In genomic region chr6:112296122-112296521, GRCh38 we compare ENCODE assay signal across 9 cellular contexts. TPM values are rescaled to one million over a fixed set of nuclear protein-coding genes. Genes with fewer than 3 reads are reported as not detected.
DNase-seq lines count a peak whose midpoint lies in the region; ATAC-seq, FAIRE-seq and TF ChIP-seq lines count a peak whose summit lies in the region.
"Had no signal": no experiment of that assay in that cellular context is flagged by ENCODE, and none has a peak within 500 bp of the region (broad histone marks: within the 10 kb centered on the region; RNA-seq: fewer than 3 reads in every experiment).

No MANE protein-coding gene starts in this region.

- H3K4ac ChIP-seq in H1 (replicated peaks; ENCODE audit: insufficient read length, low read depth, low read length), result no peak overlapping the region

- no peak overlapping the region for H2BK15ac ChIP-seq in H1 (ENCODE audit: low read length)

- H4K20me1 ChIP-seq in H1 (replicated peaks in 1 of 2; ENCODE audit: control insufficient read depth in 1 of 2, insufficient read depth in 2 of 2, low read length in 2 of 2), result no peaks in the 10 kb centered on the region

- no peak overlapping the region for H3K14ac ChIP-seq in H1 (ENCODE audit: insufficient read length)

- CTCF ChIA-PET in H1 (lab: Charles Lee; ENCODE audit: partially characterized antibody), result interaction anchor here (0.6 to 6.7 kb wide), 21 partner anchors 10 to 483 kb away, joined by 3 to 57 read pairs (median 4); partner anchors contain the start of gene LAMA4

- H4K91ac ChIP-seq in H1 (replicated peaks; ENCODE audit: insufficient read length, low read length), result no peak overlapping the region

- peak; percentile 33 to 71 (median 56) for TF ChIP-seq CTCF in H1 (IDR thresholded peaks at IDR 0.05; ENCODE audit: control extremely low read depth in 1 of 3, insufficient read depth in 1 of 3, low read depth in 1 of 3, low read length in 3 of 3)
- peak; percentile 72 for TF ChIP-seq CTCF in retinal pigment epithelial cell (conservative IDR thresholded peaks at IDR 0.05; ENCODE audit: low read depth, low read length)
- no peak for TF ChIP-seq CTCF in tibial artery (IDR thresholded peaks at IDR 0.05)

- intact Hi-C loops in tibial artery (cut with DNase I; ENCODE audit: low total_unique reads), result no loop called here

- H3K18ac ChIP-seq in H1 (ENCODE audit: extremely low read depth, low read length), result no peak overlapping the region

- TF ChIP-seq POLR2A in H1 (IDR thresholded peaks at IDR 0.05; ENCODE audit: control extremely low read depth in 1 of 2, low read depth in 2 of 2, low read length in 2 of 2), result no peak

- POLR2A ChIA-PET in H1 (lab: Charles Lee; ENCODE audit: partially characterized antibody), result no interaction called here

- no peak overlapping the region for H2AFZ ChIP-seq in H1 (ENCODE audit: low read length)

- no peak overlapping the region for H4K5ac ChIP-seq in H1 (ENCODE audit: insufficient read length, low read depth, low read length)

- H3K23me2 ChIP-seq in H1 (ENCODE audit: low read depth, low read length), result no peaks in the 10 kb centered on the region

- no peak overlapping the region for H2BK120ac ChIP-seq in H1 (replicated peaks; ENCODE audit: low read depth, low read length)

- no peak overlapping the region for H2BK12ac ChIP-seq in H1 (ENCODE audit: low read depth, low read length)

- no peak overlapping the region for H3K4me3 ChIP-seq in H1 (ENCODE audit: extremely low read depth in 1 of 4, insufficient read depth in 2 of 4, low read depth in 3 of 4, low read length in 4 of 4)
- no peak overlapping the region for H3K4me3 ChIP-seq in retinal pigment epithelial cell (ENCODE audit: low read length)
- no peak overlapping the region for H3K4me3 ChIP-seq in tibial artery

- no peak overlapping the region for H3K23ac ChIP-seq in H1 (ENCODE audit: insufficient read length)

- H3K27me3 ChIP-seq in H1 (replicated peaks in 1 of 4; ENCODE audit: control insufficient read depth in 3 of 4, extremely low read depth in 1 of 4, insufficient read depth in 3 of 4, low read length in 3 of 4), result no peaks in the 10 kb centered on the region
- no peaks in the 10 kb centered on the region for H3K27me3 ChIP-seq in tibial artery

- no peak overlapping the region for H2BK5ac ChIP-seq in H1 (ENCODE audit: low read depth, low read length)

- no peaks in the 10 kb centered on the region for H3K79me2 ChIP-seq in H1 (ENCODE audit: control insufficient read depth in 1 of 2, insufficient read depth in 2 of 2, low read length in 2 of 2)

- no peak overlapping the region for H3K9ac ChIP-seq in H1 (replicated peaks in 1 of 4; ENCODE audit: extremely low read depth in 1 of 4, low read depth in 3 of 4, low read length in 3 of 4)

- no peak overlapping the region for H4K8ac ChIP-seq in H1 (ENCODE audit: extremely low read depth, insufficient read depth, low read length)

- no peak overlapping the region for H2BK20ac ChIP-seq in H1 (ENCODE audit: low read length)

- peak; percentile 47 for DNase-seq in AG08396 (ENCODE audit: low spot score)
- peak; percentile 80 for DNase-seq in LHCN-M2 (ENCODE audit: low read depth)
- DNase-seq in H1 (ENCODE audit: low read depth in 1 of 2, low spot score in 2 of 2), result peak in 1 of 2 experiments; percentile 46
- no peak for DNase-seq in retinal pigment epithelial cell (ENCODE audit: low read depth)
- no peak for DNase-seq in tibial artery
- no peak for DNase-seq in activated CD4-positive, alpha-beta T cell treated with anti-CD3 and anti-CD28 coated beads for 4 hours
- no peak for DNase-seq in NCI-H2171 treated with DMSO at 0.1 percent for 48 hours (lab: John Stamatoyannopoulos, UW)

- H3K36me3 ChIP-seq in H1 (ENCODE audit: control insufficient read depth in 2 of 4, insufficient read depth in 4 of 4, low read length in 3 of 4) (no peaks in the 10 kb centered on the region), tibial artery (no peaks in the 10 kb centered on the region)

- peak; percentile 76 for ATAC-seq in GM18870 (IDR thresholded peaks at IDR 0.05; ENCODE audit: unreplicated experiment)

- H3K9me3 ChIP-seq in H1 (ENCODE audit: insufficient read depth in 2 of 2, low read depth in 1 of 2, low read length in 1 of 2), result no peaks in the 10 kb centered on the region
- no peaks in the 10 kb centered on the region for H3K9me3 ChIP-seq in tibial artery

- no peaks in the 10 kb centered on the region for H3K79me1 ChIP-seq in H1 (ENCODE audit: low read depth, low read length)

- peak; percentile 48 for FAIRE-seq in H1 (lab: Jason Lieb, UNC)

- WGBS in H1 (ENCODE audit: extremely low coverage in 1 of 2, insufficient coverage in 1 of 2, insufficient read length in 1 of 2, insufficient replicate concordance in 2 of 2, low coverage in 1 of 2, low lambda C conversion rate in 2 of 2, missing lambda C conversion rate in 1 of 2), 2 experiments, result 59% methylated on average over 2 of the region's 2 CpGs; no CpG with 5 or more reads in 1 of the 2 experiments

- TF ChIP-seq EP300 in H1 (IDR thresholded peaks at IDR 0.05; ENCODE audit: borderline replicate concordance in 1 of 2, low read depth in 2 of 2, low read length in 2 of 2), result no peak

- H3K27ac ChIP-seq in H1 (ENCODE audit: low read depth, low read length) (no peak overlapping the region), tibial artery (no peak overlapping the region)
- H3K27ac ChIP-seq: HL-60 had no signal

- no peak overlapping the region for H3K4me2 ChIP-seq in H1 (ENCODE audit: insufficient read depth in 1 of 2, low read depth in 2 of 2, low read length in 2 of 2)

- TF ChIP-seq RAD21 in H1 (IDR thresholded peaks at IDR 0.05 in 1 of 2, conservative IDR thresholded peaks at IDR 0.05 in 1 of 2; ENCODE audit: low read depth in 2 of 2, low read length in 2 of 2), result peak; percentile 48 to 52

- no peak overlapping the region for H2AK5ac ChIP-seq in H1 (ENCODE audit: low read depth, low read length)

- H3K4me1 ChIP-seq in H1 (replicated peaks in 1 of 4; ENCODE audit: control insufficient read depth in 3 of 4, insufficient read depth in 4 of 4, low read length in 3 of 4) (no peaks in the 10 kb centered on the region), tibial artery (peaks cover 4 to 20% (median 6%) of the 10 kb centered on the region in 4 donors)

- no peak overlapping the region for H3K56ac ChIP-seq in H1 (replicated peaks; ENCODE audit: insufficient read length, low read depth, low read length)

TF ChIP-seq in H1, 55 proteins besides CTCF, POLR2A, EP300 and RAD21:
- TF ChIP-seq RFX5 (IDR thresholded peaks at IDR 0.05; ENCODE audit: borderline replicate concordance, low read depth, low read length) (no peak), NANOG (IDR thresholded peaks at IDR 0.05; ENCODE audit: insufficient read depth, low read depth, low read length, poor library complexity, severe bottlenecking) (no peak), RXRA (IDR thresholded peaks at IDR 0.05; ENCODE audit: insufficient read depth, low read depth, low read length) (no peak), KDM5A (IDR thresholded peaks at IDR 0.05; ENCODE audit: low read length) (no peak)

RNA-seq across cellular contexts. Expression of gene LAMA4, which starts 41.8 kb away (rescaled TPM):
- 6.5 and 6.8 TPM in 2 replicates for total RNA-seq in LHCN-M2 (2014; rRNA removed)
- 0.16 TPM for polyA plus RNA-seq in LHCN-M2 (2012)
- total RNA-seq in H1 (2021; fragmentation: NEBNext Ultra II Directional; extraction: Animal tissue kit (Norgen Biotek cat#: 25700)), result 0.92 and 1.5 TPM in 2 replicates
- polyA plus RNA-seq in H1 (2011; rRNA removed), result 0.95 and 2.0 TPM in 2 replicates
- 1.1 TPM for polyA plus RNA-seq in H1 (2011; cell fraction: cytosol; rRNA removed)
- 2.0 TPM for polyA plus RNA-seq in H1 (2011; cell fraction: nucleus; rRNA removed)
- 0.87 to 1.4 TPM (median 1.1 TPM) in 4 replicates for polyA plus RNA-seq in H1 (2012, experiment 1 of 2)
- polyA plus RNA-seq in H1 (2012, experiment 2 of 2), result 0.71 TPM
- 4.3 TPM for polyA plus RNA-seq in H1 (2013, experiment 1 of 2)
- polyA plus RNA-seq in H1 (2013, experiment 2 of 2), result 4.4 TPM
- 1.3 and 2.1 TPM in 2 replicates for polyA minus RNA-seq in H1 (2011; rRNA and poly(A)+ RNA removed)
- 1.5 TPM for polyA minus RNA-seq in H1 (2011; cell fraction: cytosol; rRNA and poly(A)+ RNA removed)
- 2.7 TPM for polyA minus RNA-seq in H1 (2011; cell fraction: nucleus; rRNA and poly(A)+ RNA removed)

RNA-seq across cellular contexts. Expression of gene RFPL4B, which starts 51.0 kb away (rescaled TPM):
- not detected in 2 replicates for total RNA-seq in LHCN-M2 (2014; rRNA removed)
- not detected for polyA plus RNA-seq in LHCN-M2 (2012)
- not detected in 2 replicates for total RNA-seq in H1 (2021; fragmentation: NEBNext Ultra II Directional; extraction: Animal tissue kit (Norgen Biotek cat#: 25700))
- polyA plus RNA-seq in H1 (2011; rRNA removed), result not detected in 2 replicates
- not detected for polyA plus RNA-seq in H1 (2011; cell fraction: cytosol; rRNA removed)
- polyA plus RNA-seq in H1 (2011; cell fraction: nucleus; rRNA removed), result not detected
- polyA plus RNA-seq in H1 (2012, experiment 1 of 2), result not detected in 4 replicates
- polyA plus RNA-seq in H1 (2012, experiment 2 of 2), result not detected
- not detected for polyA plus RNA-seq in H1 (2013, experiment 1 of 2)
- not detected for polyA plus RNA-seq in H1 (2013, experiment 2 of 2)
- not detected in 2 replicates for polyA minus RNA-seq in H1 (2011; rRNA and poly(A)+ RNA removed)
- polyA minus RNA-seq in H1 (2011; cell fraction: cytosol; rRNA and poly(A)+ RNA removed), result not detected
- not detected for polyA minus RNA-seq in H1 (2011; cell fraction: nucleus; rRNA and poly(A)+ RNA removed)

Comparison
In these comparisons a context has a peak if more than half of its experiments do, and no peak if none do; other contexts are left out.
1. DNase-seq: peak in AG08396 (single experiment) and LHCN-M2 (single experiment); none in retinal pigment epithelial cell (single experiment), tibial artery (0 of 2), activated CD4-positive, alpha-beta T cell treated with anti-CD3 and anti-CD28 coated beads for 4 hours (0 of 2) and NCI-H2171 treated with DMSO at 0.1 percent for 48 hours (single experiment).
2. CTCF ChIP-seq: peak in H1 (3 of 3) and retinal pigment epithelial cell (single experiment); none in tibial artery (0 of 2).